Comparison of ENCODE assay signal across 11 cellular contexts in the genomic region with DNA sequence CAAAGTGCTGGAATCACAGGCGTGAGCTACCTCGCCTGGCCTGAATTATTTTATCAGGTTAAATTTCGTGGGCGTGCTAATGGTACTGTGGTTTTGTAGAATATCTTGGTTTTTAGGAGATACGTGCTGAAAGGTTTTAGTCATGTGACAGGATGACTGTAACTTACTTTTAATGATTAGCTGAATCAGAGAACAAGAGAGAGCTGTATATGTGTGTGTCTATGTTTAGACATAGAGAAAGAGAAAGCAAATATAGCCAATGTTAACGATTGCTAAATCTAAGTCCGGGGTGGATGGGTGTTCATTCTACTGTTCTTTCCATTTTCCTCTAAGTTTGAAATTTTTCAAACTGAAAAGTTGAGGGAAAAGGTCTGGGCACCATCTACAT. TPM values are rescaled to one million over a fixed set of nuclear protein-coding genes. Genes with fewer than 3 reads are reported as not detected.
DNase-seq lines count a peak whose midpoint lies in the region; FAIRE-seq and TF ChIP-seq lines count a peak whose summit lies in the region.
"Had no signal": no experiment of that assay in that cellular context is flagged by ENCODE, and none has a peak within 500 bp of the region (broad histone marks: within the 10 kb centered on the region; RNA-seq: fewer than 3 reads in every experiment).

No MANE protein-coding gene starts in this region.

- peaks cover 83% of the 10 kb centered on the region for H3K36me3 ChIP-seq in right atrium auricular region
- peaks cover 64% of the 10 kb centered on the region for H3K36me3 ChIP-seq in brain microvascular endothelial cell (replicated peaks)

- H3K9me3 ChIP-seq in right atrium auricular region: no peaks in the 10 kb centered on the region

- intact Hi-C loops in cardiac septum (cut with DNase I): loop anchor here (10.0 kb wide), 1 partner anchor 221 kb away; no protein-coding TSS in a partner anchor

- H3K27ac Mint-ChIP-seq in mesothelial cell of epicardium: peak overlapping the region; percentile 28

- no peak for FAIRE-seq in GM12892 (lab: Jason Lieb, UNC)

- H3K4me1 Mint-ChIP-seq in mesothelial cell of epicardium: peaks cover 3% of the 10 kb centered on the region

- DNase-seq in right atrium auricular region (ENCODE audit: low spot score) (no peak), cardiac septum (ENCODE audit: low spot score) (no peak), brain microvascular endothelial cell (no peak), mesothelial cell of epicardium (ENCODE audit: low spot score in 2 of 2, unreplicated experiment in 2 of 2) (no peak), nucleus accumbens (lab: John Stamatoyannopoulos, UW) (no peak), NCI-H82 treated with DMSO at 0.1 percent for 48 hours (lab: John Stamatoyannopoulos, UW; ENCODE audit: unreplicated experiment) (no peak), GM12892 (ENCODE audit: insufficient read length) (no peak)
- DNase-seq in stimulated activated naive CD4-positive, alpha-beta T cell (lab: John Stamatoyannopoulos, UW): no peak
- DNase-seq: DMS153, foreskin melanocyte, SHP77 had no signal

- H3K27me3 ChIP-seq in right atrium auricular region (no peaks in the 10 kb centered on the region), brain microvascular endothelial cell (replicated peaks) (no peaks in the 10 kb centered on the region)

- no peak for TF ChIP-seq POLR2A in GM12892 (IDR thresholded peaks at IDR 0.05; ENCODE audit: low read depth, low read length)

- no peak for TF ChIP-seq CTCF in right atrium auricular region (IDR thresholded peaks at IDR 0.05)
- no peak for TF ChIP-seq CTCF in brain microvascular endothelial cell (IDR thresholded peaks at IDR 0.05; ENCODE audit: low read depth, low read length, missing control alignments)
- TF ChIP-seq CTCF in mesothelial cell of epicardium (IDR thresholded peaks at IDR 0.05; ENCODE audit: unreplicated experiment): no peak

- in situ Hi-C loops in brain microvascular endothelial cell (cut with HindIII; ENCODE audit: low pct_ligation_motif_present, low sequenced_read_pairs): no loop called here

- no peaks in the 10 kb centered on the region for H3K9me3 Mint-ChIP-seq in mesothelial cell of epicardium

- H3K36me3 Mint-ChIP-seq in mesothelial cell of epicardium: peaks cover 44% of the 10 kb centered on the region

- no peak overlapping the region for H3K4me3 Mint-ChIP-seq in mesothelial cell of epicardium

- no peaks in the 10 kb centered on the region for H3K27me3 Mint-ChIP-seq in mesothelial cell of epicardium (ENCODE audit: low read depth)

- peak overlapping the region; percentile 64 to 81 for H3K27ac ChIP-seq in right atrium auricular region
- H3K27ac ChIP-seq in brain microvascular endothelial cell: peak overlapping the region; percentile 81

- no peak overlapping the region for H3K4me3 ChIP-seq in right atrium auricular region
- no peak overlapping the region for H3K4me3 ChIP-seq in brain microvascular endothelial cell (ENCODE audit: low read depth, low read length)

- H3K4me1 ChIP-seq in right atrium auricular region: peaks cover 0 to 67% of the 10 kb centered on the region in 2 donors

RNA-seq across cellular contexts. Expression of a gene that starts 9.2 kb away (rescaled TPM):
- total RNA-seq in right atrium auricular region (10 to 100 TPM; 17.1 to 18.3 TPM), cardiac septum (45.9 TPM), mesothelial cell of epicardium (46.4 to 48.6 TPM (median 47.7 TPM) in 3 replicates)
- polyA plus RNA-seq in GM12892 (2012; ENCODE audit: missing spikeins): 13.3 TPM
